ENCODE assay signal across 1 cellular context in genomic region chr3:113744941-113745272, GRCh38.
TF ChIP-seq lines count a peak whose summit lies in the region.

No MANE protein-coding gene starts in this region.

TF ChIP-seq in HepG2, 621 proteins besides CTCF, POLR2A, EP300 and RAD21:
- 0 out of 2 replicates have a peak, but pooled peaks have one; percentile 41 for TF ChIP-seq ZNF124 (CRISPR knock-in tag; IDR thresholded peaks at IDR 0.05)
- TF ChIP-seq ATF3 (CRISPR knock-in tag; IDR thresholded peaks at IDR 0.05), result no peak
- no peak for TF ChIP-seq LCORL (IDR thresholded peaks at IDR 0.05)
- 0 out of 2 replicates have a peak, but pooled peaks have one; percentile 18 for TF ChIP-seq LCORL (CRISPR knock-in tag; IDR thresholded peaks at IDR 0.05)
- no peak for TF ChIP-seq HOXA3 (CRISPR knock-in tag; IDR thresholded peaks at IDR 0.05)
- TF ChIP-seq ATF6 (CRISPR knock-in tag; conservative IDR thresholded peaks at IDR 0.05), result no peak
- no peak for TF ChIP-seq PRDM4 (CRISPR knock-in tag; IDR thresholded peaks at IDR 0.05; ENCODE audit: borderline replicate concordance)
- TF ChIP-seq XRCC5 (optimal IDR thresholded peaks at IDR 0.05; ENCODE audit: low read length), result no peak
- no peak for TF ChIP-seq BHLHE40 (IDR thresholded peaks at IDR 0.05; ENCODE audit: low read length)
- TF ChIP-seq SP140L (CRISPR knock-in tag; IDR thresholded peaks at IDR 0.05; ENCODE audit: borderline replicate concordance), result 0 out of 2 replicates have a peak, but pooled peaks have one; percentile 83
- TF ChIP-seq SOX5 (CRISPR knock-in tag; IDR thresholded peaks at IDR 0.05; ENCODE audit: borderline replicate concordance), result no peak
- TF ChIP-seq ZNF18 (CRISPR knock-in tag; IDR thresholded peaks at IDR 0.05; ENCODE audit: insufficient replicate concordance), result peak; percentile 46
- no peak for TF ChIP-seq PRDM10 (CRISPR knock-in tag; IDR thresholded peaks at IDR 0.05; ENCODE audit: low read depth)
- TF ChIP-seq MAZ (IDR thresholded peaks at IDR 0.05; ENCODE audit: borderline replicate concordance, low read depth, low read length), result no peak
- TF ChIP-seq MAZ (CRISPR knock-in tag; IDR thresholded peaks at IDR 0.05; ENCODE audit: low read depth), result no peak
- 0 out of 2 replicates have a peak, but pooled peaks have one; percentile 12 for TF ChIP-seq ZNF280D (CRISPR knock-in tag; IDR thresholded peaks at IDR 0.05)
- no peak for TF ChIP-seq ZNF333 (CRISPR knock-in tag; IDR thresholded peaks at IDR 0.05; ENCODE audit: borderline replicate concordance)
- no peak for TF ChIP-seq CBX5 (CRISPR knock-in tag; IDR thresholded peaks at IDR 0.05; ENCODE audit: borderline replicate concordance)
- TF ChIP-seq MYC (CRISPR knock-in tag; IDR thresholded peaks at IDR 0.05; ENCODE audit: borderline replicate concordance), result no peak
- 0 out of 2 replicates have a peak, but pooled peaks have one; percentile 29 for TF ChIP-seq IKZF5 (CRISPR knock-in tag; IDR thresholded peaks at IDR 0.05)
- TF ChIP-seq ZNF138 (CRISPR knock-in tag; IDR thresholded peaks at IDR 0.05; ENCODE audit: low read depth), result no peak
- no peak for TF ChIP-seq SIX1 (CRISPR knock-in tag; IDR thresholded peaks at IDR 0.05; ENCODE audit: borderline replicate concordance)
- 0 out of 2 replicates have a peak, but pooled peaks have one; percentile 50 for TF ChIP-seq SIN3A (IDR thresholded peaks at IDR 0.05; ENCODE audit: borderline replicate concordance, low read depth, low read length)
- no peak for TF ChIP-seq ATAD3A (CRISPR knock-in tag; IDR thresholded peaks at IDR 0.05)
